ENCODE assay signal across 9 cellular contexts in the genomic region with DNA sequence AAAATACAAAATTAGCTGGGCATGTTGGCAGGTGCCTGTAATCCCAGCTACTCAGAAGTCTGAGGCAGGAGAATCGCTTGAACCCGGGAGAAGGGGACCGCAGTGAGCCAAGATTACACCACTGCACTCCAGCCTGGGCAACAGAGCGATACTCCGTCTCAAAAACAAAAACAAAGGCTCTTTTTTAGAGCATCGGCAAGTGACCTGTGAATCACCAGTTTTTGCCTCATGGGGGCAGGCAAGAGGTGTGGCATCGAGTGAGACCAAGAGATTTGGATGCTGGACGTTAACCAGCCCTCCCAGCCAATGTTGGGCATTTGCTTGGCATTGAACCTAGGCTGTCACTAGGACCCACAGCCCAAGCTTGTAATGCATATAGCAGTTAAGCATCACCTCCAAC. TPM values are rescaled to one million over a fixed set of nuclear protein-coding genes. Genes with fewer than 3 reads are reported as not detected.
DNase-seq lines count a peak whose midpoint lies in the region; ATAC-seq, FAIRE-seq and TF ChIP-seq lines count a peak whose summit lies in the region.
"Had no signal": no experiment of that assay in that cellular context is flagged by ENCODE, and none has a peak within 500 bp of the region (broad histone marks: within the 10 kb centered on the region; RNA-seq: fewer than 3 reads in every experiment).

No MANE protein-coding gene starts in this region.

- no peaks in the 10 kb centered on the region for H3K27me3 ChIP-seq in small intestine (ENCODE audit: control insufficient read depth in 2 of 2, insufficient read depth in 2 of 2, low read length in 2 of 2)

- no peaks in the 10 kb centered on the region for H3K9me3 ChIP-seq in small intestine (ENCODE audit: control insufficient read depth, low read depth)

- H3K4me1 ChIP-seq in small intestine (ENCODE audit: control insufficient read depth in 2 of 2, insufficient read depth in 1 of 2, low read depth in 1 of 2, low read length in 1 of 2) = no peaks in the 10 kb centered on the region

- no peaks in the 10 kb centered on the region for H3K36me3 ChIP-seq in small intestine (ENCODE audit: control insufficient read depth in 2 of 2, insufficient read depth in 2 of 2, low read length in 2 of 2)

- 41 to 50% (median 46%) methylated on average over 8 of the region's 8 CpGs for WGBS in small intestine, 3 donors

- H3K4me3 ChIP-seq in AG09309 (ENCODE audit: control insufficient read depth, low read depth, low read length) = no peak overlapping the region
- no peak overlapping the region for H3K4me3 ChIP-seq in small intestine (ENCODE audit: low read depth in 1 of 2, low read length in 2 of 2)

- no peak overlapping the region for H3K27ac ChIP-seq in small intestine (ENCODE audit: low read depth in 1 of 2, low read length in 1 of 2)

- intact Hi-C loops in left cardiac atrium (cut with DNase I) = no loop called here

- TF ChIP-seq CTCF in AG09309 (IDR thresholded peaks at IDR 0.05; ENCODE audit: control insufficient read depth, insufficient read depth, low read depth, low read length, missing control alignments) = peak; percentile 64

- no peak for FAIRE-seq in small intestine (lab: Jason Lieb, UNC)
- FAIRE-seq: colon had no signal

- H3K9me3 Mint-ChIP-seq in activated naive CD4-positive, alpha-beta T cell treated with anti-CD3 and anti-CD28 coated beads, Interleukin-2, amount 50 U/mL, for 72 hours = no peaks in the 10 kb centered on the region

- no peak overlapping the region for H3K27ac Mint-ChIP-seq in activated naive CD4-positive, alpha-beta T cell treated with anti-CD3 and anti-CD28 coated beads, Interleukin-2, amount 50 U/mL, for 72 hours

- no peak for DNase-seq in AG09309 (ENCODE audit: low read depth)
- DNase-seq in HCEC 1CT = peak; percentile 50
- DNase-seq in UCSD-AML1 (lab: John Stamatoyannopoulos, UW; ENCODE audit: unreplicated experiment) = peak; percentile 18
- DNase-seq in left cardiac atrium = peak; percentile 57
- peak; percentile 25 for DNase-seq in small intestine
- no peak for DNase-seq in T-helper 2 cell
- no peak for DNase-seq in activated naive CD4-positive, alpha-beta T cell treated with anti-CD3 and anti-CD28 coated beads, Interleukin-2, amount 50 U/mL, for 72 hours (ENCODE audit: low spot score in 2 of 2)

- ATAC-seq in left cardiac atrium (peak; percentile 16 to 24), GM18909 (IDR thresholded peaks at IDR 0.05; ENCODE audit: poor library complexity, unreplicated experiment) (no peak)
- ATAC-seq in activated naive CD4-positive, alpha-beta T cell treated with anti-CD3 and anti-CD28 coated beads, Interleukin-2, amount 50 U/mL, for 72 hours = no peak

- H3K36me3 Mint-ChIP-seq in activated naive CD4-positive, alpha-beta T cell treated with anti-CD3 and anti-CD28 coated beads, Interleukin-2, amount 50 U/mL, for 72 hours = no peaks in the 10 kb centered on the region

RNA-seq across cellular contexts. Expression of a gene that starts 14.6 kb away (rescaled TPM):
- total RNA-seq in left cardiac atrium = 10 to 100 TPM; 19.4 to 25.0 TPM
- 10 to 100 TPM; 30.0 to 32.0 (median 30.6) TPM for polyA plus RNA-seq in small intestine
- total RNA-seq in activated naive CD4-positive, alpha-beta T cell treated with anti-CD3 and anti-CD28 coated beads, Interleukin-2, amount 50 U/mL, for 72 hours = 10 to 100 TPM; 40.0 to 44.2 TPM

RNA-seq across cellular contexts. Expression of a gene that starts 27.6 kb away (rescaled TPM):
- 100 to 1,000 TPM; 134 to 148 TPM for total RNA-seq in left cardiac atrium
- 10 to 100 TPM in 2 of 3 donors, 1 to 10 TPM in 1; 9.1 to 15.4 (median 13.9) TPM for polyA plus RNA-seq in small intestine
- 1 to 10 TPM; 3.1 TPM for total RNA-seq in activated naive CD4-positive, alpha-beta T cell treated with anti-CD3 and anti-CD28 coated beads, Interleukin-2, amount 50 U/mL, for 72 hours

Comparison
In these comparisons a context has a peak if more than half of its experiments do, and no peak if none do; other contexts are left out.
1. DNase-seq: peak in HCEC 1CT (single experiment), UCSD-AML1 (single experiment), left cardiac atrium (single experiment) and small intestine (single experiment); none in AG09309 (single experiment), T-helper 2 cell (0 of 5) and activated naive CD4-positive, alpha-beta T cell treated with anti-CD3 and anti-CD28 coated beads, Interleukin-2, amount 50 U/mL, for 72 hours (0 of 2).
2. ATAC-seq: peak in left cardiac atrium (2 of 2); none in activated naive CD4-positive, alpha-beta T cell treated with anti-CD3 and anti-CD28 coated beads, Interleukin-2, amount 50 U/mL, for 72 hours (0 of 2) and GM18909 (single experiment).
3. RNA of a gene that starts 27.6 kb away (total RNA-seq): 134 to 148 TPM in left cardiac atrium; 3.1 TPM in activated naive CD4-positive, alpha-beta T cell treated with anti-CD3 and anti-CD28 coated beads, Interleukin-2, amount 50 U/mL, for 72 hours; every median in the first group is over 10 times any median in the second.